ENCODE assay signal across 8 cellular contexts in genomic region chr9:129549139-129549538, GRCh38.
DNase-seq lines count a peak whose midpoint lies in the region; ATAC-seq and TF ChIP-seq lines count a peak whose summit lies in the region.
"Had no signal": no experiment of that assay in that cellular context is flagged by ENCODE, and none has a peak within 500 bp of the region (broad histone marks: within the 10 kb centered on the region; RNA-seq: fewer than 3 reads in every experiment).

No MANE protein-coding gene starts in this region.

- H3K27ac ChIP-seq in dorsolateral prefrontal cortex = peak overlapping the region; percentile 75 to 100 (median 97)
- peak overlapping the region; percentile 75 to 90 for H3K27ac ChIP-seq in testis
- H3K27ac ChIP-seq: PC-9 had no signal

- H3K36me3 ChIP-seq in mucosa of descending colon (ENCODE audit: low read depth) (no peaks in the 10 kb centered on the region), testis (ENCODE audit: low read depth, missing control alignments) (no peaks in the 10 kb centered on the region)

- no peaks in the 10 kb centered on the region for H3K27me3 ChIP-seq in dorsolateral prefrontal cortex
- no peaks in the 10 kb centered on the region for H3K27me3 ChIP-seq in testis

- ATAC-seq in WTC11 = no peak
- ATAC-seq in mucosa of descending colon = peak; percentile 28
- no peak for ATAC-seq in GM18517 (IDR thresholded peaks at IDR 0.05; ENCODE audit: unreplicated experiment)

- DNase-seq in WTC11 (ENCODE audit: low spot score) (no peak), dorsolateral prefrontal cortex (peak in 1 of 10 donors; percentile 22), mucosa of descending colon (no peak), testis (no peak), islet precursor cell (no peak), DMS153 (lab: John Stamatoyannopoulos, UW) (no peak)
- DNase-seq: PC-9 had no signal

- CTCF ChIA-PET in WTC11 (lab: Charles Lee) = interaction anchor here (0.5 to 1.8 kb wide), 4 partner anchors 26 to 417 kb away, joined by 3 to 6 read pairs (median 4); no protein-coding TSS in a partner anchor

- no peak for TF ChIP-seq CTCF in WTC11 (IDR thresholded peaks at IDR 0.05)
- TF ChIP-seq CTCF in dorsolateral prefrontal cortex (IDR thresholded peaks at IDR 0.05 in 54 of 56, conservative IDR thresholded peaks at IDR 0.05 in 2 of 56; ENCODE audit: low read depth in 1 of 56, partially characterized antibody in 56 of 56) = no peak
- no peak for TF ChIP-seq CTCF in mucosa of descending colon (IDR thresholded peaks at IDR 0.05)
- no peak for TF ChIP-seq CTCF in testis (IDR thresholded peaks at IDR 0.05)

- 48 to 53% methylated on average over 4 to 7 of the region's 7 CpGs for WGBS in testis, 2 donors

- no peaks in the 10 kb centered on the region for H3K9me3 ChIP-seq in mucosa of descending colon
- no peaks in the 10 kb centered on the region for H3K9me3 ChIP-seq in testis

- H3K36me3 Mint-ChIP-seq in WTC11 = no peaks in the 10 kb centered on the region; the same call in 1 of the 2 replicates

- no peak overlapping the region for H3K27ac Mint-ChIP-seq in WTC11

- intact Hi-C loops in dorsolateral prefrontal cortex (cut with DNase I) = loop anchor here (2.0 to 5.0 kb wide), 2 partner anchors 50 to 52 kb away; no protein-coding TSS in a partner anchor
- intact Hi-C loops in mucosa of descending colon (cut with DNase I, micrococcal nuclease) = no loop called here
- intact Hi-C loops in testis (cut with DNase I; ENCODE audit: low total_unique reads) = no loop called here

- POLR2A ChIA-PET in WTC11 (lab: Charles Lee) = no interaction called here

- no peak for TF ChIP-seq POLR2A in testis (IDR thresholded peaks at IDR 0.05)

- peak overlapping the region; percentile 66 for H3K4me3 Mint-ChIP-seq in WTC11

- H3K27me3 Mint-ChIP-seq in WTC11 (ENCODE audit: low read depth) = peaks cover 44% of the 10 kb centered on the region

- H3K4me1 Mint-ChIP-seq in WTC11 = peaks cover 14% of the 10 kb centered on the region

- H3K4me1 ChIP-seq in mucosa of descending colon (ENCODE audit: low read depth) (no peaks in the 10 kb centered on the region), testis (peaks cover 26% of the 10 kb centered on the region)

- H3K4me3 ChIP-seq in dorsolateral prefrontal cortex (peak overlapping the region in 58 of 59 donors; percentile 33 to 78 (median 68)), mucosa of descending colon (no peak overlapping the region), testis (peak overlapping the region in 1 of 2 donors; percentile 63)
- H3K4me3 ChIP-seq: PC-9 had no signal

- H3K9me3 Mint-ChIP-seq in WTC11 = no peaks in the 10 kb centered on the region

TF ChIP-seq in WTC11, 78 proteins besides CTCF, POLR2A, EP300 and RAD21:
- no peak for TF ChIP-seq CBFB (CRISPR knock-in tag; IDR thresholded peaks at IDR 0.05; ENCODE audit: low read depth)
- TF ChIP-seq ATF1 (CRISPR knock-in tag; IDR thresholded peaks at IDR 0.05) = no peak
- TF ChIP-seq ZNF317 (CRISPR knock-in tag; IDR thresholded peaks at IDR 0.05; ENCODE audit: borderline replicate concordance, low read depth) = no peak
- no peak for TF ChIP-seq GTF2I (CRISPR knock-in tag; conservative IDR thresholded peaks at IDR 0.05)
- TF ChIP-seq GRHL2 (CRISPR knock-in tag; IDR thresholded peaks at IDR 0.05; ENCODE audit: insufficient replicate concordance, severe bottlenecking) = no peak
- TF ChIP-seq, protein P1, sequence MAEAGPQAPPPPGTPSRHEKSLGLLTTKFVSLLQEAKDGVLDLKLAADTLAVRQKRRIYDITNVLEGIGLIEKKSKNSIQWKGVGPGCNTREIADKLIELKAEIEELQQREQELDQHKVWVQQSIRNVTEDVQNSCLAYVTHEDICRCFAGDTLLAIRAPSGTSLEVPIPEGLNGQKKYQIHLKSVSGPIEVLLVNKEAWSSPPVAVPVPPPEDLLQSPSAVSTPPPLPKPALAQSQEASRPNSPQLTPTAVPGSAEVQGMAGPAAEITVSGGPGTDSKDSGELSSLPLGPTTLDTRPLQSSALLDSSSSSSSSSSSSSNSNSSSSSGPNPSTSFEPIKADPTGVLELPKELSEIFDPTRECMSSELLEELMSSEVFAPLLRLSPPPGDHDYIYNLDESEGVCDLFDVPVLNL (CRISPR knock-in tag; IDR thresholded peaks at IDR 0.05; ENCODE audit: borderline replicate concordance, low read depth) = no peak
- no peak for TF ChIP-seq NR3C1 (CRISPR knock-in tag; conservative IDR thresholded peaks at IDR 0.05; ENCODE audit: low read depth)
- TF ChIP-seq ZNF232 (CRISPR knock-in tag; IDR thresholded peaks at IDR 0.05) = no peak
- TF ChIP-seq ESRRA (CRISPR knock-in tag; IDR thresholded peaks at IDR 0.05; ENCODE audit: borderline replicate concordance) = no peak
TF ChIP-seq in WTC11: peak in this region for 0.

Comparison
In these comparisons a context has a peak if more than half of its experiments do, and no peak if none do; other contexts are left out.
1. intact Hi-C loops: an anchor here in dorsolateral prefrontal cortex (2.0 to 5.0 kb wide); none called in mucosa of descending colon and testis.